ENCODE assay signal across 28 cellular contexts in the genomic region with DNA sequence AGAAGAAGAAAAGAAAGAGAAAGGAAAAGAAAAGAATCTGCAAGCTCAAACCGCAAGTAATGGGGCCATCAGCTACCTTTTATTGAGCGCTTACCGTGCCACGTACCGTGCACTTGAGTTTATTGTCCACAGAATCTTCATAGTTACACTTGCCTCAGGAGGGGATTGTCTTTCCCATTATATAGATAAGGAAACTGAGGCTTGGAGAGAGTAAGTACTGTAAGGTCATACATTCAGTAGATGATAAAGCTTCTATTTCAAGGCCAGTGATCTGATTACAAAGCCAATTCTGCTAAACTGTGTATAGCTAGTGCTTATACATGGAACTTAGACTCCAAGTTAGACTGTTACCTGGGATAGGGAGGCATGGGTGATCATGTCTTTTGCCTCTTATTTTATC.
DNase-seq lines count a peak whose midpoint lies in the region; ATAC-seq, FAIRE-seq and TF ChIP-seq lines count a peak whose summit lies in the region.
"Had no signal": no experiment of that assay in that cellular context is flagged by ENCODE, and none has a peak within 500 bp of the region (broad histone marks: within the 10 kb centered on the region; RNA-seq: fewer than 3 reads in every experiment).

No MANE protein-coding gene starts in this region.

- in situ Hi-C loops in K562 (cut with MboI) (no loop called here), GM13976 (cut with MboI; ENCODE audit: low sequenced_read_pairs, unreplicated experiment) (no loop called here)

- BruUV-seq in PC-9 (replicated peaks; lab: Mats Ljungman, UMichigan) (no TSS peak), K562 (replicated peaks; lab: Mats Ljungman, UMichigan) (no TSS peak)

- TF ChIP-seq POLR2A in K562 (conservative IDR thresholded peaks at IDR 0.05) = no peak

- peaks cover 21% of the 10 kb centered on the region for H3F3A ChIP-seq in PC-9 (ENCODE audit: insufficient read depth, low read depth)

- TF ChIP-seq EP300 in K562 (IDR thresholded peaks at IDR 0.05; ENCODE audit: low read length) = no peak

- H3K27ac ChIP-seq in PC-9 (peak overlapping the region; percentile 96; the same call in 1 of the 2 replicates), RWPE1 (peak overlapping the region; percentile 99), K562 (ENCODE audit: extremely low read depth, low read depth, low read length) (no peak overlapping the region), epithelial cell of prostate (peak overlapping the region; percentile 97)
- H3K27ac ChIP-seq: BLaER1 had no signal

- H3K9ac ChIP-seq in K562 (ENCODE audit: insufficient read depth in 1 of 2, low read depth in 2 of 2, low read length in 2 of 2) = no peak overlapping the region
- H3K9ac ChIP-seq: BLaER1 had no signal

- no peaks in the 10 kb centered on the region for H3K9me2 ChIP-seq in PC-9 (ENCODE audit: insufficient read depth)

- no peaks in the 10 kb centered on the region for H3K9me1 ChIP-seq in K562 (ENCODE audit: control insufficient read depth, insufficient read depth, low read length)

- TF ChIP-seq RAD21 in K562 (CRISPR knock-in tag; conservative IDR thresholded peaks at IDR 0.05 in 1 of 2, IDR thresholded peaks at IDR 0.05 in 1 of 2) = no peak

- no peaks in the 10 kb centered on the region for H3K27me3 ChIP-seq in PC-9 (ENCODE audit: insufficient read depth, low read depth)
- H3K27me3 ChIP-seq in K562 (ENCODE audit: control insufficient read depth in 2 of 2, insufficient read depth in 2 of 2, low read length in 2 of 2) = no peaks in the 10 kb centered on the region
- H3K27me3 ChIP-seq: BLaER1 had no signal

- no peaks in the 10 kb centered on the region for H4K20me1 ChIP-seq in PC-9 (ENCODE audit: insufficient read depth)
- H4K20me1 ChIP-seq in K562 (replicated peaks; ENCODE audit: control insufficient read depth, insufficient read depth, low read length) = no peaks in the 10 kb centered on the region
- H4K20me1 ChIP-seq: BLaER1 had no signal

- H3K4me3 ChIP-seq in PC-9 (no peak overlapping the region), K562 (no peak overlapping the region)
- H3K4me3 ChIP-seq: BLaER1, GM12878 had no signal

- H3K4me1 ChIP-seq in PC-9 (replicated peaks; ENCODE audit: insufficient read depth) (peaks cover 46% of the 10 kb centered on the region), K562 (replicated peaks in 1 of 2; ENCODE audit: control insufficient read depth in 2 of 2, insufficient read depth in 2 of 2, low read length in 2 of 2) (peaks cover 19 to 27% of the 10 kb centered on the region in 2 experiments)
- H3K4me1 ChIP-seq: BE2C, BLaER1 had no signal

- H3K9me3 ChIP-seq in PC-9 (ENCODE audit: insufficient read depth, low read depth) = peaks cover 5% of the 10 kb centered on the region; the same call in 1 of the 2 replicates
- no peaks in the 10 kb centered on the region for H3K9me3 ChIP-seq in K562 (replicated peaks; ENCODE audit: control insufficient read depth, insufficient read depth, low read depth, low read length)
- H3K9me3 ChIP-seq: BE2C had no signal

- WGBS in K562 (ENCODE audit: insufficient coverage, low coverage, missing lambda C conversion rate) = 96% methylated on average over 4 of the region's 5 CpGs

- FAIRE-seq in K562 (lab: Jason Lieb, UNC) = no peak
- FAIRE-seq: A204.1, GM12878, GM12892, GM19239 had no signal

- intact Hi-C loops in PC-9 (cut with micrococcal nuclease; ENCODE audit: unreplicated experiment) (loop anchor here (5.0 kb wide), 1 partner anchor 116 kb away; a partner anchor contains a TSS), K562 (cut with micrococcal nuclease) (no loop called here)

- no peaks in the 10 kb centered on the region for H3K36me3 ChIP-seq in PC-9 (ENCODE audit: low read depth)
- no peaks in the 10 kb centered on the region for H3K36me3 ChIP-seq in K562 (ENCODE audit: control insufficient read depth, insufficient read depth, low read length)
- H3K36me3 ChIP-seq: BE2C, BLaER1 had no signal

- H2AFZ ChIP-seq in PC-9 (no peak overlapping the region), K562 (ENCODE audit: low read depth, low read length) (no peak overlapping the region)

- no peaks in the 10 kb centered on the region for H3K79me2 ChIP-seq in PC-9 (ENCODE audit: low read depth)
- no peaks in the 10 kb centered on the region for H3K79me2 ChIP-seq in K562 (ENCODE audit: control insufficient read depth, insufficient read depth, low read length)

- DNase-seq in PC-9 (no peak), RWPE1 (ENCODE audit: low spot score) (no peak), K562 (ENCODE audit: extremely low read depth in 1 of 4, low spot score in 3 of 4) (no peak), epithelial cell of prostate (ENCODE audit: low read depth, low spot score) (no peak), hypothalamus (lab: John Stamatoyannopoulos, UW) (no peak), middle frontal gyrus (ENCODE audit: extremely low spot score, low spot score) (no peak), GM13976 (ENCODE audit: low spot score) (no peak)
- DNase-seq: 8988T; ACHN; BE2C; C1 segment of cervical spinal cord; CD4-positive, alpha-beta memory T cell; CD4-positive, CD25-positive, alpha-beta regulatory T cell; CD8-positive, alpha-beta memory T cell; COR-L47; DMS 273 treated with DMSO at 0.1 percent for 48 hours; DMS153; DMS53; DMS79; DND-41; EL; GDM1 had no signal

- CTCF ChIA-PET in PC-9 (lab: Charles Lee) = no interaction called here
- CTCF ChIA-PET in RWPE1 (lab: Yijun Ruan, JAX) = interaction anchor here (0.6 kb wide), 1 partner anchor 137 kb away, joined by 3 read pairs; no protein-coding TSS in a partner anchor
- CTCF ChIA-PET in K562 (lab: Yijun Ruan, JAX; ENCODE audit: low intra/inter-chr PET ratio) = no interaction called here

- POLR2A ChIA-PET in PC-9 (lab: Charles Lee; ENCODE audit: unreplicated experiment) = no interaction called here
- POLR2A ChIA-PET in RWPE1 (lab: Yijun Ruan, JAX; ENCODE audit: low non-redundant PET) = no interaction called here
- POLR2A ChIA-PET in K562 (lab: Yijun Ruan, JAX) = interaction anchor here (0.7 to 1.1 kb wide), 4 partner anchors 13 to 559 kb away, joined by 3 to 5 read pairs (median 3); no protein-coding TSS in a partner anchor

- no peak for ATAC-seq in K562
- no peak for ATAC-seq in esophagus mucosa
- ATAC-seq: GM12878 had no signal

- H3K4me2 ChIP-seq in PC-9 (no peak overlapping the region), K562 (ENCODE audit: insufficient read depth, low read length) (no peak overlapping the region)
- H3K4me2 ChIP-seq: BLaER1 had no signal

- TF ChIP-seq CTCF in PC-9 (conservative IDR thresholded peaks at IDR 0.05) (no peak), RWPE1 (conservative IDR thresholded peaks at IDR 0.05; ENCODE audit: low read depth) (no peak), K562 (IDR thresholded peaks at IDR 0.05 in 2 of 3, conservative IDR thresholded peaks at IDR 0.05 in 1 of 3; ENCODE audit: insufficient read depth in 2 of 3, low read depth in 1 of 3, low read length in 3 of 3) (no peak), GM13976 (IDR thresholded peaks at IDR 0.05; ENCODE audit: borderline replicate concordance, control extremely low read depth, extremely low read depth, insufficient read depth, missing control alignments) (no peak)

TF ChIP-seq in K562, 482 proteins besides CTCF, POLR2A, EP300 and RAD21:
- peak; percentile 84 for TF ChIP-seq RBM25 (IDR thresholded peaks at IDR 0.05; ENCODE audit: low read depth, low read length, severe bottlenecking)
- TF ChIP-seq U2AF1 (optimal IDR thresholded peaks at IDR 0.05; ENCODE audit: low read depth, low read length) = no peak
- peak; percentile 52 for TF ChIP-seq BCOR (IDR thresholded peaks at IDR 0.05)
- TF ChIP-seq KDM1A (IDR thresholded peaks at IDR 0.05) = 0 out of 4 replicates have a peak, but pooled peaks of 1 of the 2 experiments have one; percentile 10
